ENCODE assay signal across 13 cellular contexts in genomic region chr4:98556451-98556850, GRCh38.
"Had no signal": no experiment of that assay in that cellular context is flagged by ENCODE, and none has a peak within 500 bp of the region (broad histone marks: within the 10 kb centered on the region; RNA-seq: fewer than 3 reads in every experiment).

No MANE protein-coding gene starts in this region.

- H3K27ac Mint-ChIP-seq: activated CD4-positive, alpha-beta memory T cell treated with anti-CD3 and anti-CD28 coated beads for 36 hours; activated CD4-positive, alpha-beta T cell treated with anti-CD3 and anti-CD28 coated beads for 36 hours; activated CD8-positive, alpha-beta memory T cell treated with anti-CD3 and anti-CD28 coated beads, Interleukin-2, amount 10 ng/mL, durations not matched to agents 7 days and 5 days; T-helper 1 cell treated with Interleukin-12 subunit alpha and Interleukin-12 subunit beta and Interleukin-4 antibody, amounts not matched to agents 30 μg/mL and 1 μg/mL, for 36 hours had no signal

- H3K36me3 ChIP-seq: adrenal gland, right lobe of liver, tibial artery had no signal

- H3K4me3 Mint-ChIP-seq: activated CD4-positive, alpha-beta memory T cell treated with anti-CD3 and anti-CD28 coated beads for 36 hours; activated CD4-positive, alpha-beta T cell treated with anti-CD3 and anti-CD28 coated beads for 36 hours; activated CD8-positive, alpha-beta memory T cell treated with anti-CD3 and anti-CD28 coated beads, Interleukin-2, amount 10 ng/mL, durations not matched to agents 7 days and 5 days; T-helper 1 cell treated with Interleukin-12 subunit alpha and Interleukin-12 subunit beta and Interleukin-4 antibody, amounts not matched to agents 30 μg/mL and 1 μg/mL, for 36 hours had no signal

- H3K9me3 ChIP-seq: adrenal gland, right lobe of liver, tibial artery had no signal

- H3K27me3 ChIP-seq: adrenal gland, right lobe of liver, tibial artery had no signal

- H3K4me1 ChIP-seq: adrenal gland, right lobe of liver, tibial artery had no signal

- H3K27me3 Mint-ChIP-seq: activated CD4-positive, alpha-beta memory T cell treated with anti-CD3 and anti-CD28 coated beads for 36 hours; activated CD4-positive, alpha-beta T cell treated with anti-CD3 and anti-CD28 coated beads for 36 hours; activated CD8-positive, alpha-beta memory T cell treated with anti-CD3 and anti-CD28 coated beads, Interleukin-2, amount 10 ng/mL, durations not matched to agents 7 days and 5 days had no signal

- H3K27ac ChIP-seq: adrenal gland, right lobe of liver, tibial artery had no signal

- H3K9me3 Mint-ChIP-seq: activated CD4-positive, alpha-beta memory T cell treated with anti-CD3 and anti-CD28 coated beads for 36 hours had no signal

- DNase-seq: activated CD4-positive, alpha-beta memory T cell treated with anti-CD3 and anti-CD28 coated beads for 36 hours; activated CD4-positive, alpha-beta T cell treated with anti-CD3 and anti-CD28 coated beads for 36 hours; activated CD8-positive, alpha-beta memory T cell treated with anti-CD3 and anti-CD28 coated beads, Interleukin-2, amount 10 ng/mL, durations not matched to agents 7 days and 5 days; activated naive CD4-positive, alpha-beta T cell treated with anti-CD3 and anti-CD28 coated beads, Interleukin-2, amount 50 U/mL, for 16 hours; activated T-cell treated with anti-CD3 and anti-CD28 coated beads, Interleukin-2, amount 50 U/mL, for 1 hour; adrenal gland; central memory CD4-positive, alpha-beta T cell; effector memory CD4-positive, alpha-beta T cell; foreskin melanocyte; right lobe of liver; stimulated activated CD4-positive, alpha-beta T cell treated with anti-CD3 and anti-CD28 coated beads, Interleukin-1b, Interleukin-23, amount 100 ng/mL, for 48 hours; tibial artery had no signal

- ATAC-seq: activated CD4-positive, alpha-beta T cell treated with anti-CD3 and anti-CD28 coated beads for 36 hours; activated CD8-positive, alpha-beta memory T cell treated with anti-CD3 and anti-CD28 coated beads, Interleukin-2, amount 10 ng/mL, durations not matched to agents 7 days and 5 days had no signal

- H3K4me3 ChIP-seq: adrenal gland, right lobe of liver, tibial artery had no signal
